ENCODE assay signal across 14 cellular contexts in the genomic region with DNA sequence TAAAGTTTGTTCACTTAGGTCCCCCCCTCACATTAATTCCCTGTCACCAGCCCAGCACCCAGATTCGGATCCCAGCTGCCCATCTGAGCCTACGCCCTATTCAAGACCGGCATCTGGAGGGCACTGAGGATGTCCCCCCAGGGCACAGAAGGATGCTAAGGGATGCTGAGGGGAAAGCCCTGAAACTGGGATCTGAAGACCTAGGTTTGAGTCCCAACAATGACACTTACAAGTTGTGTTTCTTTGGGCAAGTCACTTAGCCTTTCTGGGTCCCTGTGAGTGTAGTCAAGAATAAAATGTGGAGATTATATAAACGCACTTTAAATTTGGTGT. TPM values are rescaled to one million over a fixed set of nuclear protein-coding genes. Genes with fewer than 3 reads are reported as not detected.
DNase-seq lines count a peak whose midpoint lies in the region; ATAC-seq and TF ChIP-seq lines count a peak whose summit lies in the region.
"Had no signal": no experiment of that assay in that cellular context is flagged by ENCODE, and none has a peak within 500 bp of the region (broad histone marks: within the 10 kb centered on the region; RNA-seq: fewer than 3 reads in every experiment).

No MANE protein-coding gene starts in this region.

- peak overlapping the region; percentile 77; the same call in 2 of the 3 replicates for H2BK15ac ChIP-seq in IMR-90 (ENCODE audit: low read depth, low read length)

- peak overlapping the region; percentile 83 for H2AFZ ChIP-seq in IMR-90 (replicated peaks; ENCODE audit: low read length, poor library complexity)

- in situ Hi-C loops in IMR-90 (cut with MboI; ENCODE audit: low sequenced_read_pairs), result no loop called here

- peak overlapping the region; percentile 68 for H2AK9ac ChIP-seq in IMR-90 (replicated peaks; ENCODE audit: low read depth, low read length, poor library complexity)

- peaks cover 13% of the 10 kb centered on the region for H3K9me1 ChIP-seq in IMR-90 (ENCODE audit: insufficient read depth, low read length)

- no peak overlapping the region for H3K27ac ChIP-seq in BLaER1
- H3K27ac ChIP-seq in IMR-90 (ENCODE audit: insufficient read depth, low read length), result peak overlapping the region; percentile 22; the same call in 1 of the 2 replicates
- peak overlapping the region; percentile 63 to 70 for H3K27ac ChIP-seq in esophagus (ENCODE audit: low read depth in 2 of 2, low read length in 1 of 2)
- H3K27ac ChIP-seq in sigmoid colon, result peak overlapping the region; percentile 65 to 86 (median 76)
- H3K27ac ChIP-seq: left lung had no signal

- peak overlapping the region; percentile 69 for H2BK20ac ChIP-seq in IMR-90 (ENCODE audit: low read depth, low read length)

- POLR2A ChIA-PET in IMR-90 (lab: Charles Lee; ENCODE audit: unreplicated experiment), result interaction anchor here (0.6 kb wide), 1 partner anchor 15 kb away, joined by 6 read pairs; no protein-coding TSS in a partner anchor

- dilution Hi-C loops in IMR-90 (cut with HindIII; ENCODE audit: low sequenced_read_pairs, unreplicated experiment), result no loop called here

- H4K8ac ChIP-seq in IMR-90 (ENCODE audit: low read depth in 2 of 2, low read length in 2 of 2), result peak overlapping the region in 1 of 2 experiments; percentile 78; a peak in 2 of 4 replicates

- peak overlapping the region; percentile 80 for H2BK120ac ChIP-seq in IMR-90 (ENCODE audit: low read depth, low read length)

- peak overlapping the region; percentile 22; the same call in 1 of the 2 replicates for H3K4me2 ChIP-seq in BLaER1
- no peak overlapping the region for H3K4me2 ChIP-seq in IMR-90 (ENCODE audit: low read depth, low read length)

- H3K23ac ChIP-seq in IMR-90 (ENCODE audit: low read depth, low read length), result no peak overlapping the region

- no peak overlapping the region for H3K4me3 ChIP-seq in BLaER1
- H3K4me3 ChIP-seq in IMR-90 (ENCODE audit: insufficient read depth, low read depth, low read length), result no peak overlapping the region
- H3K4me3 ChIP-seq in esophagus (ENCODE audit: low read depth in 1 of 2, low read length in 2 of 2), result no peak overlapping the region
- no peak overlapping the region for H3K4me3 ChIP-seq in sigmoid colon
- H3K4me3 ChIP-seq: adrenal gland, left lung, mucosa of descending colon, ovary had no signal

- CTCF ChIA-PET in IMR-90 (lab: Yijun Ruan, JAX), result interaction anchor here (0.7 to 1.9 kb wide), 9 partner anchors 8 to 37 kb away, joined by 3 to 10 read pairs (median 6); partner anchors contain the start of gene AVPI1

- no peak overlapping the region for H3K18ac ChIP-seq in IMR-90 (ENCODE audit: low read depth, low read length)

- H3K56ac ChIP-seq in IMR-90 (ENCODE audit: extremely low read depth, insufficient read depth, low read length), result no peak overlapping the region

- peaks cover 5 to 14% of the 10 kb centered on the region in 2 experiments; a peak in 3 of 4 replicates for H3K79me1 ChIP-seq in IMR-90 (ENCODE audit: low read depth in 1 of 2, low read length in 2 of 2)

- peak overlapping the region; percentile 83 for H2AK5ac ChIP-seq in IMR-90 (ENCODE audit: low read depth, low read length)

- TF ChIP-seq POLR2A in IMR-90 (IDR thresholded peaks at IDR 0.05; ENCODE audit: low read depth, low read length), result no peak
- no peak for TF ChIP-seq POLR2A in sigmoid colon (IDR thresholded peaks at IDR 0.05)

- TF ChIP-seq RAD21 in IMR-90 (IDR thresholded peaks at IDR 0.05; ENCODE audit: low read length), result no peak

- no CpG with 5 or more reads among the region's 4 CpGs for WGBS in IMR-90 (ENCODE audit: extremely low coverage in 2 of 2, insufficient read length in 1 of 2), 2 experiments
- WGBS in esophagus, 2 donors, result 22 to 23% methylated on average over 4 of the region's 4 CpGs
- 25 to 32% methylated on average over 4 of the region's 4 CpGs for WGBS in sigmoid colon, 2 donors

- H3K4me1 ChIP-seq in BLaER1, result peaks cover 33% of the 10 kb centered on the region
- peaks cover 12% of the 10 kb centered on the region for H3K4me1 ChIP-seq in IMR-90 (ENCODE audit: control insufficient read depth, insufficient read depth, low read length)
- H3K4me1 ChIP-seq in esophagus (ENCODE audit: control insufficient read depth in 2 of 2, insufficient read depth in 2 of 2, low read length in 1 of 2), result peaks cover 0 to 2% of the 10 kb centered on the region in 2 donors
- H3K4me1 ChIP-seq in sigmoid colon, result peaks cover 2 to 56% (median 38%) of the 10 kb centered on the region in 4 donors

- peak overlapping the region; percentile 29 for H2BK5ac ChIP-seq in IMR-90 (ENCODE audit: low read depth, low read length, poor library complexity, severe bottlenecking)

- H3K4ac ChIP-seq in IMR-90 (ENCODE audit: low read depth, low read length), result peak overlapping the region; percentile 92

- no peak for TF ChIP-seq EP300 in sigmoid colon (IDR thresholded peaks at IDR 0.05)

- H3K27me3 ChIP-seq in BLaER1 (no peaks in the 10 kb centered on the region), IMR-90 (ENCODE audit: control insufficient read depth, insufficient read depth, low read length) (no peaks in the 10 kb centered on the region), esophagus (ENCODE audit: control insufficient read depth in 1 of 2, insufficient read depth in 2 of 2, low read length in 2 of 2) (no peaks in the 10 kb centered on the region), sigmoid colon (no peaks in the 10 kb centered on the region)
- H3K27me3 ChIP-seq: adrenal gland, ovary had no signal

- H3K36me3 ChIP-seq in BLaER1 (no peaks in the 10 kb centered on the region), IMR-90 (ENCODE audit: control insufficient read depth, insufficient read depth, low read length) (no peaks in the 10 kb centered on the region), esophagus (ENCODE audit: control insufficient read depth in 2 of 2, insufficient read depth in 2 of 2, low read length in 1 of 2) (no peaks in the 10 kb centered on the region), sigmoid colon (no peaks in the 10 kb centered on the region)
- H3K36me3 ChIP-seq: adrenal gland, left lung, ovary had no signal

- TF ChIP-seq CTCF in IMR-90 (conservative IDR thresholded peaks at IDR 0.05; ENCODE audit: low read depth, low read length) (no peak), sigmoid colon (IDR thresholded peaks at IDR 0.05) (no peak)

- ATAC-seq in IMR-90 (ENCODE audit: low read depth), result no peak
- no peak for ATAC-seq in HG02610 (IDR thresholded peaks at IDR 0.05; ENCODE audit: unreplicated experiment)
- ATAC-seq: mucosa of descending colon had no signal

- H3K14ac ChIP-seq in IMR-90 (replicated peaks; ENCODE audit: low read depth, low read length), result peak overlapping the region; percentile 64; the same call in 1 of the 2 replicates

- intact Hi-C loops in IMR-90 (cut with micrococcal nuclease), result loop anchor here (1.0 kb wide), 1 partner anchor 22 kb away; no protein-coding TSS in a partner anchor
- intact Hi-C loops in sigmoid colon (cut with DNase I), result loop anchor here (1.0 kb wide), 1 partner anchor 22 kb away; no protein-coding TSS in a partner anchor

- H3K9ac ChIP-seq in BLaER1 (no peak overlapping the region), IMR-90 (ENCODE audit: low read depth, low read length) (no peak overlapping the region)

- no peak overlapping the region for H4K5ac ChIP-seq in IMR-90 (ENCODE audit: low read depth, low read length)

- H4K20me1 ChIP-seq in BLaER1 (no peaks in the 10 kb centered on the region), IMR-90 (ENCODE audit: insufficient read depth, low read length) (no peaks in the 10 kb centered on the region)

- H4K91ac ChIP-seq in IMR-90 (ENCODE audit: insufficient read depth, low read depth, low read length), result peak overlapping the region; percentile 57; the same call in 1 of the 2 replicates

- no TSS peak for BruUV-seq in IMR-90 (replicated peaks; lab: Mats Ljungman, UMichigan)

- no peak for DNase-seq in IMR-90
- DNase-seq in sigmoid colon, result no peak
- DNase-seq in Kasumi-1 (lab: John Stamatoyannopoulos, UW), result no peak
- DNase-seq in OCI-M1 (lab: John Stamatoyannopoulos, UW), result no peak
- DNase-seq in NCI-H1105 (lab: John Stamatoyannopoulos, UW), result no peak
- DNase-seq: NCI-H1092, NCI-H2029 treated with DMSO at 0.1 percent for 48 hours had no signal

- H3K9me3 ChIP-seq in BLaER1 (no peaks in the 10 kb centered on the region), IMR-90 (ENCODE audit: control insufficient read depth, insufficient read depth, low read length) (no peaks in the 10 kb centered on the region), esophagus (ENCODE audit: control insufficient read depth in 2 of 2, insufficient read depth in 1 of 2, low read depth in 1 of 2, low read length in 1 of 2) (no peaks in the 10 kb centered on the region), sigmoid colon (no peaks in the 10 kb centered on the region)
- H3K9me3 ChIP-seq: adrenal gland, left lung, mucosa of descending colon, ovary had no signal

TF ChIP-seq in IMR-90, 13 proteins besides CTCF, POLR2A, EP300 and RAD21:
- TF ChIP-seq, protein P1, sequence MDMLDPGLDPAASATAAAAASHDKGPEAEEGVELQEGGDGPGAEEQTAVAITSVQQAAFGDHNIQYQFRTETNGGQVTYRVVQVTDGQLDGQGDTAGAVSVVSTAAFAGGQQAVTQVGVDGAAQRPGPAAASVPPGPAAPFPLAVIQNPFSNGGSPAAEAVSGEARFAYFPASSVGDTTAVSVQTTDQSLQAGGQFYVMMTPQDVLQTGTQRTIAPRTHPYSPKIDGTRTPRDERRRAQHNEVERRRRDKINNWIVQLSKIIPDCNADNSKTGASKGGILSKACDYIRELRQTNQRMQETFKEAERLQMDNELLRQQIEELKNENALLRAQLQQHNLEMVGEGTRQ (IDR thresholded peaks at IDR 0.05; ENCODE audit: low read depth, low read length), result no peak

RNA-seq across cellular contexts. Expression of gene MARVELD1, which starts 3.8 kb away (rescaled TPM):
- total RNA-seq in IMR-90 (2012; rRNA removed) (12.0 and 15.6 TPM in 2 replicates), sigmoid colon (10 to 100 TPM; 17.3 to 40.7 (median 22.0) TPM)
- polyA plus RNA-seq in IMR-90 (2012; rRNA removed) (61.1 and 68.1 TPM in 2 replicates), esophagus (1 to 10 TPM; 6.4 to 9.6 TPM), sigmoid colon (10 to 100 TPM; 16.2 to 22.2 (median 16.7) TPM)
- polyA plus RNA-seq in IMR-90 (2012; cell fraction: cytosol; rRNA removed), result 58.1 and 69.3 TPM in 2 replicates
- polyA plus RNA-seq in IMR-90 (2012; cell fraction: nucleus; rRNA removed; ENCODE audit: low replicate concordance), result 57.1 and 59.0 TPM in 2 replicates

RNA-seq across cellular contexts. Expression of gene AVPI1, which starts 22.7 kb away (rescaled TPM):
- total RNA-seq in IMR-90 (2012; rRNA removed) (26.7 and 30.8 TPM in 2 replicates), sigmoid colon (10 to 100 TPM; 10.5 to 16.1 (median 12.2) TPM)
- polyA plus RNA-seq in IMR-90 (2012; rRNA removed) (29.8 and 33.6 TPM in 2 replicates), esophagus (10 to 100 TPM in 1 of 2 donors, 1 to 10 TPM in 1; 9.8 to 15.3 TPM), sigmoid colon (10 to 100 TPM; 22.6 to 58.3 (median 31.8) TPM)
- polyA plus RNA-seq in IMR-90 (2012; cell fraction: cytosol; rRNA removed), result 26.3 and 37.5 TPM in 2 replicates
- 27.2 and 28.1 TPM in 2 replicates for polyA plus RNA-seq in IMR-90 (2012; cell fraction: nucleus; rRNA removed; ENCODE audit: low replicate concordance)

RNA-seq across cellular contexts. Expression of gene ZFYVE27, which starts 27.2 kb away (rescaled TPM):
- total RNA-seq in IMR-90 (2012; rRNA removed), result 12.8 and 13.1 TPM in 2 replicates
- polyA plus RNA-seq in IMR-90 (2012; rRNA removed), result 18.7 and 22.2 TPM in 2 replicates
- polyA plus RNA-seq in IMR-90 (2012; cell fraction: cytosol; rRNA removed), result 12.2 and 16.5 TPM in 2 replicates
- 83.7 and 91.3 TPM in 2 replicates for polyA plus RNA-seq in IMR-90 (2012; cell fraction: nucleus; rRNA removed; ENCODE audit: low replicate concordance)
- polyA plus RNA-seq in esophagus, result 10 to 100 TPM in 1 of 2 donors, 1 to 10 TPM in 1; 9.6 to 14.3 TPM
- total RNA-seq in sigmoid colon, result 10 to 100 TPM in 3 of 4 donors, 1 to 10 TPM in 1; 8.9 to 15.9 (median 12.4) TPM
- 10 to 100 TPM in 1 of 3 donors, 1 to 10 TPM in 2; 7.2 to 42.2 (median 7.9) TPM for polyA plus RNA-seq in sigmoid colon
